24 cellular contexts compared by ENCODE assay signal in genomic region chr4:90995996-90996395, GRCh38.
DNase-seq lines count a peak whose midpoint lies in the region; ATAC-seq and TF ChIP-seq lines count a peak whose summit lies in the region.
"Had no signal": no experiment of that assay in that cellular context is flagged by ENCODE, and none has a peak within 500 bp of the region (broad histone marks: within the 10 kb centered on the region; RNA-seq: fewer than 3 reads in every experiment).

No MANE protein-coding gene starts in this region.

- BruUV-seq in mammary epithelial cell (replicated peaks; lab: Mats Ljungman, UMichigan) (no TSS peak), MCF 10A (replicated peaks; lab: Mats Ljungman, UMichigan) (no TSS peak)

- POLR2A ChIA-PET in MCF 10A (lab: Yijun Ruan, JAX) = no interaction called here

- no peaks in the 10 kb centered on the region for H3K4me1 ChIP-seq in mammary epithelial cell (ENCODE audit: insufficient read depth, low read length)
- H3K4me1 ChIP-seq in foreskin keratinocyte = no peaks in the 10 kb centered on the region
- H3K4me1 ChIP-seq in tibial artery = no peaks in the 10 kb centered on the region
- H3K4me1 ChIP-seq: BLaER1 had no signal

- H3K9me3 ChIP-seq in mammary epithelial cell (replicated peaks; ENCODE audit: insufficient read depth, low read length) = no peaks in the 10 kb centered on the region
- no peaks in the 10 kb centered on the region for H3K9me3 ChIP-seq in tibial artery
- H3K9me3 ChIP-seq: BE2C, BLaER1 had no signal

- in situ Hi-C loops in mammary epithelial cell (cut with MboI; ENCODE audit: low sequenced_read_pairs in 2 of 2) = no loop called here

- H3K4me3 Mint-ChIP-seq in MCF 10A (ENCODE audit: unreplicated experiment) = no peak overlapping the region
- H3K4me3 Mint-ChIP-seq: CD14-positive monocyte; CD4-positive, alpha-beta memory T cell; CD4-positive, CD25-positive, alpha-beta regulatory T cell; CD8-positive, alpha-beta memory T cell had no signal

- H3K9me3 Mint-ChIP-seq in MCF 10A (ENCODE audit: unreplicated experiment) = no peaks in the 10 kb centered on the region

- no peaks in the 10 kb centered on the region for H3K27me3 Mint-ChIP-seq in MCF 10A (ENCODE audit: insufficient read depth, unreplicated experiment)
- H3K27me3 Mint-ChIP-seq: CD4-positive, alpha-beta memory T cell; CD4-positive, CD25-positive, alpha-beta regulatory T cell; CD8-positive, alpha-beta memory T cell had no signal

- peak; percentile 36 for ATAC-seq in foreskin keratinocyte

- H3K4me3 ChIP-seq in mammary epithelial cell (replicated peaks in 1 of 3; ENCODE audit: insufficient read depth in 1 of 3, low read depth in 2 of 3, low read length in 3 of 3) (no peak overlapping the region), epithelial cell of esophagus (ENCODE audit: low read length) (no peak overlapping the region), tibial artery (no peak overlapping the region)
- H3K4me3 ChIP-seq: BLaER1, GM12878 had no signal

- H3K36me3 Mint-ChIP-seq in MCF 10A (ENCODE audit: insufficient read depth, unreplicated experiment) = no peaks in the 10 kb centered on the region
- H3K36me3 Mint-ChIP-seq: CD14-positive monocyte; CD4-positive, alpha-beta memory T cell; CD4-positive, CD25-positive, alpha-beta regulatory T cell; CD8-positive, alpha-beta memory T cell had no signal

- H3K4me2 ChIP-seq in mammary epithelial cell (ENCODE audit: insufficient read depth, low read depth, low read length) = no peak overlapping the region
- H3K4me2 ChIP-seq: BLaER1 had no signal

- no peaks in the 10 kb centered on the region for H3K79me2 ChIP-seq in mammary epithelial cell (ENCODE audit: insufficient read depth, low read length)

- no peak overlapping the region for H3K27ac Mint-ChIP-seq in MCF 10A (ENCODE audit: low read depth, unreplicated experiment)
- H3K27ac Mint-ChIP-seq: CD14-positive monocyte; CD4-positive, alpha-beta memory T cell; CD4-positive, CD25-positive, alpha-beta regulatory T cell; CD8-positive, alpha-beta memory T cell had no signal

- no peak overlapping the region for H3K9ac ChIP-seq in mammary epithelial cell (ENCODE audit: insufficient read depth, low read length)
- H3K9ac ChIP-seq: BLaER1 had no signal

- TF ChIP-seq CTCF in mammary epithelial cell (conservative IDR thresholded peaks at IDR 0.05 in 1 of 2, IDR thresholded peaks at IDR 0.05 in 1 of 2; ENCODE audit: extremely low read depth in 1 of 2, insufficient read depth in 1 of 2, low read depth in 1 of 2, low read length in 2 of 2) (no peak), MCF 10A (IDR thresholded peaks at IDR 0.05; ENCODE audit: unreplicated experiment) (no peak), epithelial cell of esophagus (IDR thresholded peaks at IDR 0.05; ENCODE audit: insufficient read depth, low read depth, low read length, missing control alignments) (no peak), foreskin keratinocyte (conservative IDR thresholded peaks at IDR 0.05) (no peak), tibial artery (IDR thresholded peaks at IDR 0.05) (no peak)

- no peaks in the 10 kb centered on the region for H3K4me1 Mint-ChIP-seq in MCF 10A (ENCODE audit: insufficient read depth, unreplicated experiment)
- H3K4me1 Mint-ChIP-seq: CD14-positive monocyte; CD4-positive, alpha-beta memory T cell; CD4-positive, CD25-positive, alpha-beta regulatory T cell; CD8-positive, alpha-beta memory T cell had no signal

- H3K27ac ChIP-seq in mammary epithelial cell (ENCODE audit: insufficient read depth, low read depth, low read length) (no peak overlapping the region), foreskin keratinocyte (no peak overlapping the region), tibial artery (no peak overlapping the region)
- H3K27ac ChIP-seq: BLaER1 had no signal

- 57% methylated on average over 1 of the region's 1 CpG for WGBS in mammary epithelial cell (ENCODE audit: low coverage, missing lambda C conversion rate)

- H3K27me3 ChIP-seq in mammary epithelial cell (ENCODE audit: insufficient read depth, low read length) = no peaks in the 10 kb centered on the region
- no peaks in the 10 kb centered on the region for H3K27me3 ChIP-seq in foreskin keratinocyte
- H3K27me3 ChIP-seq in tibial artery = no peaks in the 10 kb centered on the region
- H3K27me3 ChIP-seq: BE2C, BLaER1 had no signal

- dilution Hi-C loops in mammary epithelial cell (cut with HindIII; ENCODE audit: low sequenced_read_pairs) = no loop called here

- H4K20me1 ChIP-seq in mammary epithelial cell (ENCODE audit: insufficient read depth, low read length) = no peaks in the 10 kb centered on the region
- H4K20me1 ChIP-seq: BLaER1 had no signal

- no peaks in the 10 kb centered on the region for H3K36me3 ChIP-seq in mammary epithelial cell (ENCODE audit: insufficient read depth, low read length)
- no peaks in the 10 kb centered on the region for H3K36me3 ChIP-seq in tibial artery
- H3K36me3 ChIP-seq: BE2C, BLaER1 had no signal

- CTCF ChIA-PET in mammary epithelial cell (lab: Charles Lee; ENCODE audit: low non-redundant PET) (no interaction called here), MCF 10A (lab: Yijun Ruan, JAX) (no interaction called here)

- no peak overlapping the region for H2AFZ ChIP-seq in mammary epithelial cell (ENCODE audit: low read depth, low read length)

- DNase-seq in mammary epithelial cell (peak; percentile 10), MCF 10A (ENCODE audit: unreplicated experiment) (no peak), epithelial cell of esophagus (ENCODE audit: low read depth) (peak; percentile 43), foreskin keratinocyte (peak; percentile 20 to 54), tibial artery (no peak), HK-2 (ENCODE audit: unreplicated experiment) (no peak)
- DNase-seq: 8988T; ACHN; BE2C; C1 segment of cervical spinal cord; CD4-positive, alpha-beta memory T cell; CD4-positive, CD25-positive, alpha-beta regulatory T cell; CD8-positive, alpha-beta memory T cell; COR-L47; DMS 273 treated with DMSO at 0.1 percent for 48 hours; DMS153; DMS53; DMS79; DND-41; EL; GDM1 had no signal

- intact Hi-C loops in mammary epithelial cell (cut with micrococcal nuclease) = no loop called here
- intact Hi-C loops in MCF 10A (cut with micrococcal nuclease) = no loop called here
- intact Hi-C loops in tibial artery (cut with DNase I; ENCODE audit: low total_unique reads) = no loop called here

Comparison
In these comparisons a context has a peak if more than half of its experiments do, and no peak if none do; other contexts are left out.
1. DNase-seq: peak in mammary epithelial cell (single experiment), epithelial cell of esophagus (single experiment) and foreskin keratinocyte (2 of 2); none in MCF 10A (single experiment), tibial artery (0 of 2) and HK-2 (single experiment).